Comparison of ENCODE assay signal across 1 cellular context in the genomic region with DNA sequence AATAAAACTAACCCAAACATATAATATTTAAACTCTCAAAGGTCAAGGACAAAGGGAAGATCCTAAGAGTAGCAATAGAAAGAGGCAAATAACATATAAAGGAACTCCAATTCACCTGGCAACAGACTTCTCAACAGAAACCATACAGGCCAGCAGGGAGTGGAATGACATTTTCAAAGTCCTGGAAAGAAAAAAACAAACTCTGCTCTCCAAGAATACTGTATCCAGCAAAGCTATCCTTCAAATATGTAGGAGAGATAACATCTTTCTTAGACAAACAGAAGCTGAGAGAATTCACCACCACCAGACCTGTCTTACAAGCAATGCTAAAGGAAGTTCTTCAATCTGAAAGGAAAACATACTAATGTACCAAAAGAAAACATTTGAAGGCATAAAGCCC.
A peak's percentile ranks its signal among the peaks of the same experiment; 100 is the strongest.
TF ChIP-seq lines count a peak whose summit lies in the region.

No MANE protein-coding gene starts in this region.

TF ChIP-seq in K562, 482 proteins besides CTCF, POLR2A, EP300 and RAD21 (continued from another document):
- no peak for TF ChIP-seq GATA2 (CRISPR knock-in tag; IDR thresholded peaks at IDR 0.05)
- no peak for TF ChIP-seq NR4A1 (CRISPR knock-in tag; IDR thresholded peaks at IDR 0.05)
- no peak for TF ChIP-seq NR4A1 (tag; IDR thresholded peaks at IDR 0.05)
- TF ChIP-seq TRIM24 (IDR thresholded peaks at IDR 0.05) = peak; percentile 31 to 82
- TF ChIP-seq ZNF384 (IDR thresholded peaks at IDR 0.05; ENCODE audit: low read depth, low read length) = peak; percentile 44; the same call in 1 of the 2 replicates
- TF ChIP-seq, protein P1, sequence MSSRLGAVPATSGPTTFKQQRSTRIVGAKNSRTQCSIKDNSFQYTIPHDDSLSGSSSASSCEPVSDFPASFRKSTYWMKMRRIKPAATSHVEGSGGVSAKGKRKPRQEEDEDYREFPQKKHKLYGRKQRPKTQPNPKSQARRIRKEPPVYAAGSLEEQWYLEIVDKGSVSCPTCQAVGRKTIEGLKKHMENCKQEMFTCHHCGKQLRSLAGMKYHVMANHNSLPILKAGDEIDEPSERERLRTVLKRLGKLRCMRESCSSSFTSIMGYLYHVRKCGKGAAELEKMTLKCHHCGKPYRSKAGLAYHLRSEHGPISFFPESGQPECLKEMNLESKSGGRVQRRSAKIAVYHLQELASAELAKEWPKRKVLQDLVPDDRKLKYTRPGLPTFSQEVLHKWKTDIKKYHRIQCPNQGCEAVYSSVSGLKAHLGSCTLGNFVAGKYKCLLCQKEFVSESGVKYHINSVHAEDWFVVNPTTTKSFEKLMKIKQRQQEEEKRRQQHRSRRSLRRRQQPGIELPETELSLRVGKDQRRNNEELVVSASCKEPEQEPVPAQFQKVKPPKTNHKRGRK (tag; IDR thresholded peaks at IDR 0.05) = 0 out of 2 replicates have a peak, but pooled peaks have one; percentile 6
- TF ChIP-seq, protein P2, sequence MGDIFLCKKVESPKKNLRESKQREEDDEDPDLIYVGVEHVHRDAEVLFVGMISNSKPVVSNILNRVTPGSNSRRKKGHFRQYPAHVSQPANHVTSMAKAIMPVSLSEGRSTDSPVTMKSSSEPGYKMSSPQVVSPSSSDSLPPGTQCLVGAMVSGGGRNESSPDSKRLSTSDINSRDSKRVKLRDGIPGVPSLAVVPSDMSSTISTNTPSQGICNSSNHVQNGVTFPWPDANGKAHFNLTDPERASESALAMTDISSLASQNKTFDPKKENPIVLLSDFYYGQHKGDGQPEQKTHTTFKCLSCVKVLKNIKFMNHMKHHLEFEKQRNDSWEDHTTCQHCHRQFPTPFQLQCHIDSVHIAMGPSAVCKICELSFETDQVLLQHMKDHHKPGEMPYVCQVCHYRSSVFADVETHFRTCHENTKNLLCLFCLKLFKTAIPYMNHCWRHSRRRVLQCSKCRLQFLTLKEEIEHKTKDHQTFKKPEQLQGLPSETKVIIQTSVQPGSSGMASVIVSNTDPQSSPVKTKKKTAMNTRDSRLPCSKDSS (IDR thresholded peaks at IDR 0.05; ENCODE audit: low read depth, partially characterized antibody) = peak; percentile 95
- TF ChIP-seq CBX3 (IDR thresholded peaks at IDR 0.05; ENCODE audit: borderline replicate concordance in 1 of 2, low read length in 2 of 2) = peak in 1 of 2 experiments; percentile 92; a peak in 1 of 3 replicates
- TF ChIP-seq BRD9 (IDR thresholded peaks at IDR 0.05; ENCODE audit: low read depth, partially characterized antibody) = no peak
- TF ChIP-seq ZFP36 (IDR thresholded peaks at IDR 0.05; ENCODE audit: low read depth, low read length, partially characterized antibody) = no peak
- TF ChIP-seq, protein P3, sequence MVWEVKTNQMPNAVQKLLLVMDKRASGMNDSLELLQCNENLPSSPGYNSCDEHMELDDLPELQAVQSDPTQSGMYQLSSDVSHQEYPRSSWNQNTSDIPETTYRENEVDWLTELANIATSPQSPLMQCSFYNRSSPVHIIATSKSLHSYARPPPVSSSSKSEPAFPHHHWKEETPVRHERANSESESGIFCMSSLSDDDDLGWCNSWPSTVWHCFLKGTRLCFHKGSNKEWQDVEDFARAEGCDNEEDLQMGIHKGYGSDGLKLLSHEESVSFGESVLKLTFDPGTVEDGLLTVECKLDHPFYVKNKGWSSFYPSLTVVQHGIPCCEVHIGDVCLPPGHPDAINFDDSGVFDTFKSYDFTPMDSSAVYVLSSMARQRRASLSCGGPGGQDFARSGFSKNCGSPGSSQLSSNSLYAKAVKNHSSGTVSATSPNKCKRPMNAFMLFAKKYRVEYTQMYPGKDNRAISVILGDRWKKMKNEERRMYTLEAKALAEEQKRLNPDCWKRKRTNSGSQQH (CRISPR knock-in tag; IDR thresholded peaks at IDR 0.05) = no peak
- TF ChIP-seq ZEB2 (IDR thresholded peaks at IDR 0.05) = 0 out of 2 replicates have a peak, but pooled peaks have one; percentile 56
- no peak for TF ChIP-seq JUND (IDR thresholded peaks at IDR 0.05; ENCODE audit: borderline replicate concordance, low read depth, low read length)
- no peak for TF ChIP-seq JUND (tag; IDR thresholded peaks at IDR 0.05; ENCODE audit: borderline replicate concordance, low read depth, low read length)
- TF ChIP-seq NCOA1 (IDR thresholded peaks at IDR 0.05; ENCODE audit: low read depth) = no peak
- TF ChIP-seq RUNX1 (IDR thresholded peaks at IDR 0.05; ENCODE audit: low read depth) = no peak
- TF ChIP-seq TRIM28 (IDR thresholded peaks at IDR 0.05) = peak; percentile 98
- no peak for TF ChIP-seq SRSF3 (IDR thresholded peaks at IDR 0.05; ENCODE audit: insufficient read depth, low read length)
- peak in 1 of 2 experiments; percentile 26; a peak in 1 of 4 replicates for TF ChIP-seq ARNT (IDR thresholded peaks at IDR 0.05)
- no peak for TF ChIP-seq ZNF311 (CRISPR knock-in tag; IDR thresholded peaks at IDR 0.05)
- 0 out of 2 replicates have a peak, but pooled peaks have one; percentile 29 for TF ChIP-seq DPF2 (IDR thresholded peaks at IDR 0.05)
- TF ChIP-seq HDAC1 (IDR thresholded peaks at IDR 0.05) = peak in 1 of 2 experiments; percentile 76; a peak in 1 of 4 replicates
- TF ChIP-seq POLR3G (IDR thresholded peaks at IDR 0.05; ENCODE audit: extremely low read depth, insufficient read length, insufficient replicate concordance) = no peak
- TF ChIP-seq, protein P4, sequence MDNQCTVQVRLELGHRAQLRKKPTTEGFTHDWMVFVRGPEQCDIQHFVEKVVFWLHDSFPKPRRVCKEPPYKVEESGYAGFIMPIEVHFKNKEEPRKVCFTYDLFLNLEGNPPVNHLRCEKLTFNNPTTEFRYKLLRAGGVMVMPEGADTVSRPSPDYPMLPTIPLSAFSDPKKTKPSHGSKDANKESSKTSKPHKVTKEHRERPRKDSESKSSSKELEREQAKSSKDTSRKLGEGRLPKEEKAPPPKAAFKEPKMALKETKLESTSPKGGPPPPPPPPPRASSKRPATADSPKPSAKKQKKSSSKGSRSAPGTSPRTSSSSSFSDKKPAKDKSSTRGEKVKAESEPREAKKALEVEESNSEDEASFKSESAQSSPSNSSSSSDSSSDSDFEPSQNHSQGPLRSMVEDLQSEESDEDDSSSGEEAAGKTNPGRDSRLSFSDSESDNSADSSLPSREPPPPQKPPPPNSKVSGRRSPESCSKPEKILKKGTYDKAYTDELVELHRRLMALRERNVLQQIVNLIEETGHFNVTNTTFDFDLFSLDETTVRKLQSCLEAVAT (IDR thresholded peaks at IDR 0.05) = 0 out of 4 replicates have a peak, but pooled peaks of 1 of the 2 experiments have one; percentile 44
- 0 out of 2 replicates have a peak, but pooled peaks have one; percentile 31 for TF ChIP-seq EHMT2 (IDR thresholded peaks at IDR 0.05)
- TF ChIP-seq, protein P5, sequence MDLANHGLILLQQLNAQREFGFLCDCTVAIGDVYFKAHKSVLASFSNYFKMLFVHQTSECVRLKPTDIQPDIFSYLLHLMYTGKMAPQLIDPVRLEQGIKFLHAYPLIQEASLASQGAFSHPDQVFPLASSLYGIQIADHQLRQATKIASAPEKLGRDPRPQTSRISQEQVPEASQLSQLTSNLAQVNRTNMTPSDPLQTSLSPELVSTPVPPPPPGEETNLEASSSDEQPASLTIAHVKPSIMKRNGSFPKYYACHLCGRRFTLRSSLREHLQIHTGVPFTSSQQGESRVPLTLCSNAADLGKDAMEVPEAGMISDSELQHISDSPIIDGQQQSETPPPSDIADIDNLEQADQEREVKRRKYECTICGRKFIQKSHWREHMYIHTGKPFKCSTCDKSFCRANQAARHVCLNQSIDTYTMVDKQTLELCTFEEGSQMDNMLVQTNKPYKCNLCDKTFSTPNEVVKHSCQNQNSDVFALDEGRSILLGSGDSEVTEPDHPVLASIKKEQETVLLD (IDR thresholded peaks at IDR 0.05) = no peak
- TF ChIP-seq, protein P6, sequence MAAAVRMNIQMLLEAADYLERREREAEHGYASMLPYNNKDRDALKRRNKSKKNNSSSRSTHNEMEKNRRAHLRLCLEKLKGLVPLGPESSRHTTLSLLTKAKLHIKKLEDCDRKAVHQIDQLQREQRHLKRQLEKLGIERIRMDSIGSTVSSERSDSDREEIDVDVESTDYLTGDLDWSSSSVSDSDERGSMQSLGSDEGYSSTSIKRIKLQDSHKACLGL (CRISPR knock-in tag; IDR thresholded peaks at IDR 0.05; ENCODE audit: borderline replicate concordance, poor library complexity, severe bottlenecking) = no peak
